11 cellular contexts compared by ENCODE assay signal in the genomic region with DNA sequence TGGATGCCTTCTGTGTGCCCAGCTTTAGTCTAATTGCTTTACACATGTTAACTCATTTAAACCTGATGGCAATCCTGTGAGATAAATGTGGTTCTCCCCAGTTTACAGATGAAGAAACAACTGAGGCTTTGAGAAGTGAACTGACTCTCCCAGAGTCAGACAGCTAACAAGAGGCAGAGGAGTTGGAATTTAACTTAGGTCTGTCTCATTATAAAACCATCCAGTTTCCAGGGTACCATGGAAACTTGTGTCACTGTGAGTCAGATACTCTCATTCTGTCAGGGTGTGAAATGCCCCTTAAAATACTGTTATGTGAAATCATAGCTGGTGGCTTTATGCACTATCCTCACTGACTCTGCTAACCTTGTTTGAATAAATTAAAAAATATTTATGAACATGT.
DNase-seq lines count a peak whose midpoint lies in the region; ATAC-seq and TF ChIP-seq lines count a peak whose summit lies in the region.
"Had no signal": no experiment of that assay in that cellular context is flagged by ENCODE, and none has a peak within 500 bp of the region (broad histone marks: within the 10 kb centered on the region; RNA-seq: fewer than 3 reads in every experiment).

No MANE protein-coding gene starts in this region.

- H3K4me1 ChIP-seq in RWPE2 (ENCODE audit: insufficient read depth, poor library complexity, severe bottlenecking), result peaks cover 26% of the 10 kb centered on the region

- no peak for TF ChIP-seq CTCF in RWPE2 (IDR thresholded peaks at IDR 0.05; ENCODE audit: poor library complexity, severe bottlenecking)

- no peaks in the 10 kb centered on the region for H3K9me3 ChIP-seq in RWPE2 (ENCODE audit: severe bottlenecking)

- no peak overlapping the region for H3K27ac ChIP-seq in RWPE2 (ENCODE audit: poor library complexity, severe bottlenecking)
- H3K27ac ChIP-seq: parathyroid adenoma had no signal

- H3K4me3 ChIP-seq in RWPE2 (ENCODE audit: severe bottlenecking), result no peak overlapping the region

- DNase-seq in EH (ENCODE audit: low read depth) (peak; percentile 96), RWPE2 (ENCODE audit: low spot score) (no peak), fibroblast of the conjunctiva (ENCODE audit: low read depth) (peak; percentile 73), renal cortical epithelial cell (ENCODE audit: low read depth) (peak; percentile 94), NCI-H1417 treated with DMSO at 0.1 percent for 48 hours (lab: John Stamatoyannopoulos, UW) (no peak), LoVo (ENCODE audit: low spot score) (no peak)
- DNase-seq: activated naive CD8-positive, alpha-beta T cell treated with anti-CD3 and anti-CD28 coated beads, Interleukin-2, amount 10 ng/mL, durations not matched to agents 7 days and 5 days; NCI-H1092 had no signal

- no peaks in the 10 kb centered on the region for H3K36me3 ChIP-seq in RWPE2 (ENCODE audit: low read depth)

- H3K27me3 ChIP-seq in RWPE2 (ENCODE audit: insufficient read depth, poor library complexity, severe bottlenecking), result no peaks in the 10 kb centered on the region

- ATAC-seq in RWPE2 (ENCODE audit: low read depth) (peak; percentile 54; the same call in 1 of the 3 replicates), GM21528 (IDR thresholded peaks at IDR 0.05; ENCODE audit: low FRiP score, unreplicated experiment) (no peak), GM18867 (IDR thresholded peaks at IDR 0.05; ENCODE audit: unreplicated experiment) (no peak)

Comparison
In these comparisons a context has a peak if more than half of its experiments do, and no peak if none do; other contexts are left out.
1. DNase-seq: peak in EH (single experiment), fibroblast of the conjunctiva (single experiment) and renal cortical epithelial cell (single experiment); none in RWPE2 (single experiment), NCI-H1417 treated with DMSO at 0.1 percent for 48 hours (single experiment) and LoVo (single experiment).